Comparison of ENCODE assay signal across 17 cellular contexts in genomic region chr21:41667136-41667535, GRCh38.
DNase-seq lines count a peak whose midpoint lies in the region; ATAC-seq lines count a peak whose summit lies in the region.
"Had no signal": no experiment of that assay in that cellular context is flagged by ENCODE, and none has a peak within 500 bp of the region (broad histone marks: within the 10 kb centered on the region; RNA-seq: fewer than 3 reads in every experiment).

No MANE protein-coding gene starts in this region.

- H3K4me3 ChIP-seq in BLaER1 (no peak overlapping the region), H7 (ENCODE audit: insufficient read depth, low read depth, low read length) (no peak overlapping the region)

- H3K4me2 ChIP-seq in BLaER1 = peak overlapping the region; percentile 48

- no peak overlapping the region for H3K27ac ChIP-seq in BLaER1

- no peaks in the 10 kb centered on the region for H3K36me3 Mint-ChIP-seq in dendritic cell treated with granulocyte-macrophage colony-stimulating factor and Interleukin-4, amounts not matched to agents 40 ng/mL and 50 ng/mL, for 4 days (ENCODE audit: low read depth)
- H3K36me3 Mint-ChIP-seq: CD4-positive, alpha-beta memory T cell; IgD-negative memory B cell had no signal

- H3K4me3 Mint-ChIP-seq in dendritic cell treated with granulocyte-macrophage colony-stimulating factor and Interleukin-4, amounts not matched to agents 40 ng/mL and 50 ng/mL, for 4 days = no peak overlapping the region
- H3K4me3 Mint-ChIP-seq: CD4-positive, alpha-beta memory T cell; IgD-negative memory B cell had no signal

- no peaks in the 10 kb centered on the region for H4K20me1 ChIP-seq in BLaER1

- H3K4me1 Mint-ChIP-seq in dendritic cell treated with granulocyte-macrophage colony-stimulating factor and Interleukin-4, amounts not matched to agents 40 ng/mL and 50 ng/mL, for 4 days (ENCODE audit: low read depth) = peaks cover 55% of the 10 kb centered on the region
- H3K4me1 Mint-ChIP-seq: IgD-negative memory B cell had no signal

- ATAC-seq in GM21723 (IDR thresholded peaks at IDR 0.05; ENCODE audit: unreplicated experiment) = no peak
- ATAC-seq in HG03108 (IDR thresholded peaks at IDR 0.05; ENCODE audit: unreplicated experiment) = no peak
- ATAC-seq: HCT116 had no signal

- H3K27ac Mint-ChIP-seq in dendritic cell treated with granulocyte-macrophage colony-stimulating factor and Interleukin-4, amounts not matched to agents 40 ng/mL and 50 ng/mL, for 4 days = peak overlapping the region; percentile 30
- H3K27ac Mint-ChIP-seq: CD4-positive, alpha-beta memory T cell had no signal

- peaks cover 6% of the 10 kb centered on the region for H3K27me3 Mint-ChIP-seq in dendritic cell treated with granulocyte-macrophage colony-stimulating factor and Interleukin-4, amounts not matched to agents 40 ng/mL and 50 ng/mL, for 4 days

- H3K9me3 Mint-ChIP-seq in dendritic cell treated with granulocyte-macrophage colony-stimulating factor and Interleukin-4, amounts not matched to agents 40 ng/mL and 50 ng/mL, for 4 days = no peaks in the 10 kb centered on the region
- H3K9me3 Mint-ChIP-seq: IgD-negative memory B cell had no signal

- H3K36me3 ChIP-seq in BLaER1 (no peaks in the 10 kb centered on the region), H7 (replicated peaks; ENCODE audit: control insufficient read depth, insufficient read depth, low read length) (no peaks in the 10 kb centered on the region)

- no peak overlapping the region for H3K9ac ChIP-seq in BLaER1

- peaks cover 40% of the 10 kb centered on the region for H3K4me1 ChIP-seq in BLaER1

- DNase-seq in H7 (peak; percentile 19), posterior vena cava (ENCODE audit: low spot score) (peak; percentile 62), T1000 (lab: John Stamatoyannopoulos, UW) (no peak), NCI-H1105 (lab: John Stamatoyannopoulos, UW) (no peak)
- DNase-seq: 8988T; AML-193; C1 segment of cervical spinal cord; CD4-positive, alpha-beta memory T cell; DMS153; DMS79 treated with DMSO at 0.1 percent for 48 hours; EL had no signal

- intact Hi-C loops in dendritic cell treated with granulocyte-macrophage colony-stimulating factor and Interleukin-4, amounts not matched to agents 40 ng/mL and 50 ng/mL, for 4 days (cut with micrococcal nuclease) = no loop called here
- intact Hi-C loops in posterior vena cava (cut with DNase I) = no loop called here

- H3K27me3 ChIP-seq in BLaER1 (no peaks in the 10 kb centered on the region), H7 (ENCODE audit: control insufficient read depth, insufficient read depth, low read length) (no peaks in the 10 kb centered on the region)

- no peaks in the 10 kb centered on the region for H3K9me3 ChIP-seq in BLaER1

Comparison
In these comparisons a context has a peak if more than half of its experiments do, and no peak if none do; other contexts are left out.
1. DNase-seq: peak in H7 (single experiment) and posterior vena cava (single experiment); none in T1000 (single experiment) and NCI-H1105 (single experiment).